Comparison of ENCODE assay signal across 8 cellular contexts in genomic region chr19:45886427-45887310, GRCh38. TPM values are rescaled to one million over a fixed set of nuclear protein-coding genes. Genes with fewer than 3 reads are reported as not detected.
A peak's percentile ranks its signal among the peaks of the same experiment; 100 is the strongest.
DNase-seq lines count a peak whose midpoint lies in the region; ATAC-seq, FAIRE-seq and TF ChIP-seq lines count a peak whose summit lies in the region.

No MANE protein-coding gene starts in this region.

- intact Hi-C loops in kidney (cut with DNase I), result no loop called here

- no peaks in the 10 kb centered on the region for H3K36me3 ChIP-seq in kidney (ENCODE audit: control insufficient read depth in 1 of 2, insufficient read depth in 2 of 2, low read length in 2 of 2)

- no peak for TF ChIP-seq CTCF in kidney (IDR thresholded peaks at IDR 0.05; ENCODE audit: borderline replicate concordance, extremely low read depth, insufficient read depth)

- H3K27ac ChIP-seq in kidney (ENCODE audit: low read depth in 2 of 2, low read length in 2 of 2), result peak overlapping the region; percentile 94 to 95

- peak overlapping the region; percentile 81 to 86 for H3K4me3 ChIP-seq in kidney (ENCODE audit: low read length in 2 of 2)

- H3K9ac ChIP-seq in kidney (ENCODE audit: low read length in 2 of 2), result peak overlapping the region; percentile 71 to 97

- H3K9me3 ChIP-seq in kidney (ENCODE audit: control insufficient read depth in 1 of 2, low read length in 2 of 2), result no peaks in the 10 kb centered on the region

- peaks cover 11 to 29% of the 10 kb centered on the region in 2 donors for H3K4me1 ChIP-seq in kidney (ENCODE audit: control insufficient read depth in 1 of 2, insufficient read depth in 1 of 2, low read depth in 1 of 2, low read length in 2 of 2)

- peak; percentile 49 for ATAC-seq in GM19023 (IDR thresholded peaks at IDR 0.05; ENCODE audit: unreplicated experiment)
- ATAC-seq in HG03280 (IDR thresholded peaks at IDR 0.05; ENCODE audit: unreplicated experiment), result peak; percentile 49

- peak; percentile 95 for DNase-seq in AG08395 (ENCODE audit: low spot score)
- peak; percentile 90 for DNase-seq in NCI-H446 treated with DMSO at 0.1 percent for 48 hours (lab: John Stamatoyannopoulos, UW)
- DNase-seq in activated CD4-positive, CD25-positive, alpha-beta regulatory T cell treated with anti-CD3 and anti-CD28 coated beads, Interleukin-2, amount 50 U/mL, for 72 hours, result peak; percentile 84
- DNase-seq in cerebellar nuclear complex (lab: John Stamatoyannopoulos, UW), result peak; percentile 26 to 81
- DNase-seq in kidney, result peak; percentile 96
- peak; percentile 80 to 87 (median 86) for DNase-seq in stimulated activated CD4-positive, alpha-beta T cell treated with anti-CD3 and anti-CD28 coated beads, Interleukin-12 subunit alpha, Interleukin-12 subunit beta, amount 100 ng/mL, for 48 hours (ENCODE audit: low read depth in 2 of 3, low spot score in 1 of 3)

- FAIRE-seq in kidney (lab: Jason Lieb, UNC), result no peak

RNA-seq across cellular contexts. Expression of gene IRF2BP1, which starts 0.7 kb away (rescaled TPM):
- 23.2 TPM for total RNA-seq in kidney
- 18.2 TPM for polyA plus RNA-seq in kidney (ENCODE audit: insufficient read depth, low read depth, low replicate concordance)

RNA-seq across cellular contexts. Expression of gene MYPOP, which starts 15.7 kb away (rescaled TPM):
- total RNA-seq in kidney, result 6.7 TPM
- polyA plus RNA-seq in kidney (ENCODE audit: insufficient read depth, low read depth, low replicate concordance), result 11.7 TPM

RNA-seq across cellular contexts. Expression of gene FOXA3, which starts 22.5 kb away (rescaled TPM):
- 3.7 TPM for total RNA-seq in kidney
- polyA plus RNA-seq in kidney (ENCODE audit: insufficient read depth, low read depth, low replicate concordance), result 1.8 TPM

RNA-seq across cellular contexts. Expression of gene SYMPK, which starts 23.7 kb away (rescaled TPM):
- total RNA-seq in kidney, result 77.4 TPM
- 61.5 TPM for polyA plus RNA-seq in kidney (ENCODE audit: insufficient read depth, low read depth, low replicate concordance)

RNA-seq across cellular contexts. Expression of gene NANOS2, which starts 27.9 kb away (rescaled TPM):
- not detected for total RNA-seq in kidney
- polyA plus RNA-seq in kidney (ENCODE audit: insufficient read depth, low read depth, low replicate concordance), result not detected

Comparison
In these comparisons a context has a peak if more than half of its experiments do, and no peak if none do; other contexts are left out.
1. Peak in every context shown above with its lines: DNase-seq, ATAC-seq, H3K4me3 ChIP-seq and H3K27ac ChIP-seq.